In the genomic region with DNA sequence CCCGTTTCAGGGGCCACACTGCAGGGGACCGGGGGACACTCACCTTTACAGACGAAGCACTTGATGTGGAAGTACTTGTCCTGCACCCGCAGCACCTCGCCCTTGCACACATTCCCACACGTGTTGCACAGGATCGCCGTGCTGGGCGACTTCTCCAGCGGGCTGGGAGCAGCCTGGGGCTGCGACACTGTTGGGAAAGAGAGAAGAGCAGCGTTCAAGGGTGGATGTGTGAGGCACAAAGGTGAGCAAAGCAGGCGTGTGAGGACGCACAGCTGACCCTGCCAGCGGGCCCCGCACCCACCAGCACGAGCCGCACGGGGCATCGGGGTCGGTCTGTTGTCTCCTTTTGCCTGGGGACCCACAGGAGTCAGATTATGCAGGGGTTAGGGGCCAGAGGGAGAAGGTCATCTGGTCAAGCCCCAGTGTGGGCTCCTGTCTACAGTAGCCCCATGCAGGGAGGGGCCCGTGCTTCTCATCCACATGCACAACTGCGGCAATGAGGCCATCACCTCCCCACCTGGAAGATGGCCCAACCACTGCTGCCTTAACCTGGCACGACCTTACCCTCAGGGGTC, we compare ENCODE assay signal across 17 cellular contexts. TPM values are rescaled to one million over a fixed set of nuclear protein-coding genes. Genes with fewer than 3 reads are reported as not detected.
DNase-seq lines count a peak whose midpoint lies in the region; ATAC-seq and TF ChIP-seq lines count a peak whose summit lies in the region.
"Had no signal": no experiment of that assay in that cellular context is flagged by ENCODE, and none has a peak within 500 bp of the region (broad histone marks: within the 10 kb centered on the region; RNA-seq: fewer than 3 reads in every experiment).

No MANE protein-coding gene starts in this region.

- H3K36me3 ChIP-seq in BLaER1 (no peaks in the 10 kb centered on the region), iPS-15b (ENCODE audit: control insufficient read depth, insufficient read depth, low read length) (no peaks in the 10 kb centered on the region), osteoblast (ENCODE audit: insufficient read depth, low read length) (no peaks in the 10 kb centered on the region)
- H3K36me3 ChIP-seq in BLaER1 treated with 17β-estradiol and CSF1 and Interleukin-3, amounts not matched to agents 10 nM and 100 nM: no peaks in the 10 kb centered on the region
- H3K36me3 ChIP-seq: BE2C, HAP-1 had no signal

- H3K27ac ChIP-seq in BLaER1 (no peak overlapping the region), osteoblast (ENCODE audit: low read depth, low read length) (no peak overlapping the region)
- H3K27ac ChIP-seq in BLaER1 treated with 17β-estradiol and CSF1 and Interleukin-3, amounts not matched to agents 10 nM and 100 nM: no peak overlapping the region

- no peaks in the 10 kb centered on the region for H3K9me3 ChIP-seq in BLaER1
- no peaks in the 10 kb centered on the region for H3K9me3 ChIP-seq in BLaER1 treated with 17β-estradiol and CSF1 and Interleukin-3, amounts not matched to agents 10 nM and 100 nM (replicated peaks in 1 of 11)
- no peaks in the 10 kb centered on the region for H3K9me3 ChIP-seq in iPS-15b (ENCODE audit: control insufficient read depth, insufficient read depth, low read length)
- H3K9me3 ChIP-seq in osteoblast (ENCODE audit: low read depth, low read length): no peaks in the 10 kb centered on the region
- H3K9me3 ChIP-seq: BE2C, HAP-1 had no signal

- TF ChIP-seq CTCF in osteoblast (IDR thresholded peaks at IDR 0.05; ENCODE audit: extremely low read depth, low read depth, low read length): no peak

- DNase-seq in osteoblast (ENCODE audit: insufficient read length, low spot score, missing footprints): peak; percentile 58
- DNase-seq in T1000 (lab: John Stamatoyannopoulos, UW): no peak
- DNase-seq: ACHN; BE2C; CD4-positive, alpha-beta memory T cell; DMS153; DMS79; GDM1; GOT3; KG1 had no signal

- peak overlapping the region; percentile 79 for H3K4me2 ChIP-seq in BLaER1
- H3K4me2 ChIP-seq in BLaER1 treated with 17β-estradiol and CSF1 and Interleukin-3, amounts not matched to agents 10 nM and 100 nM: peak overlapping the region in 9 of 11 experiments; percentile 18 to 88 (median 76); a peak in 17 of 22 replicates
- H3K4me2 ChIP-seq in osteoblast (ENCODE audit: insufficient read depth, low read length): no peak overlapping the region

- H3K27me3 ChIP-seq in BLaER1: peaks cover 20% of the 10 kb centered on the region
- H3K27me3 ChIP-seq in BLaER1 treated with 17β-estradiol and CSF1 and Interleukin-3, amounts not matched to agents 10 nM and 100 nM: peaks cover 0 to 74% (median 31%) of the 10 kb centered on the region in 11 experiments; a peak in 19 of 22 replicates
- H3K27me3 ChIP-seq in iPS-15b (ENCODE audit: control insufficient read depth, insufficient read depth, low read length): no peaks in the 10 kb centered on the region
- H3K27me3 ChIP-seq in osteoblast (ENCODE audit: insufficient read depth, low read length): peaks cover 36% of the 10 kb centered on the region
- H3K27me3 ChIP-seq: BE2C had no signal

- ATAC-seq in GM18520 (IDR thresholded peaks at IDR 0.05; ENCODE audit: unreplicated experiment) (no peak), HG03354 (IDR thresholded peaks at IDR 0.05; ENCODE audit: poor library complexity, severe bottlenecking, unreplicated experiment) (no peak), HG02970 (IDR thresholded peaks at IDR 0.05; ENCODE audit: low FRiP score, unreplicated experiment) (no peak)

- no peaks in the 10 kb centered on the region for H3K79me2 ChIP-seq in osteoblast (ENCODE audit: insufficient read depth, low read length)

- no peaks in the 10 kb centered on the region for H4K20me1 ChIP-seq in BLaER1
- peaks cover 0 to 52% (median 0%) of the 10 kb centered on the region in 11 experiments; a peak in 5 of 22 replicates for H4K20me1 ChIP-seq in BLaER1 treated with 17β-estradiol and CSF1 and Interleukin-3, amounts not matched to agents 10 nM and 100 nM
- no peaks in the 10 kb centered on the region for H4K20me1 ChIP-seq in osteoblast (ENCODE audit: insufficient read depth, low read length)

- H3K4me1 ChIP-seq in BLaER1 (peaks cover 74% of the 10 kb centered on the region), iPS-15b (ENCODE audit: control insufficient read depth, insufficient read depth, low read length) (peaks cover 9% of the 10 kb centered on the region), osteoblast (ENCODE audit: insufficient read depth, low read length) (no peaks in the 10 kb centered on the region)
- H3K4me1 ChIP-seq in BLaER1 treated with 17β-estradiol and CSF1 and Interleukin-3, amounts not matched to agents 10 nM and 100 nM: peaks cover 8 to 81% (median 62%) of the 10 kb centered on the region in 10 experiments; a peak in 19 of 20 replicates
- H3K4me1 ChIP-seq: BE2C had no signal

- no peak overlapping the region for H3K9ac ChIP-seq in BLaER1
- peak overlapping the region in 1 of 11 experiments; percentile 14; a peak in 1 of 22 replicates for H3K9ac ChIP-seq in BLaER1 treated with 17β-estradiol and CSF1 and Interleukin-3, amounts not matched to agents 10 nM and 100 nM
- H3K9ac ChIP-seq in iPS-15b (ENCODE audit: low read depth, low read length): peak overlapping the region; percentile 12

- no peak overlapping the region for H3K4me3 ChIP-seq in BLaER1
- H3K4me3 ChIP-seq in BLaER1 treated with 17β-estradiol and CSF1 and Interleukin-3, amounts not matched to agents 10 nM and 100 nM: no peak overlapping the region
- no peak overlapping the region for H3K4me3 ChIP-seq in iPS-15b (ENCODE audit: low read depth, low read length)
- no peak overlapping the region for H3K4me3 ChIP-seq in osteoblast (ENCODE audit: insufficient read depth, low read length)
- H3K4me3 ChIP-seq: HAP-1 had no signal

- no peak overlapping the region for H2AFZ ChIP-seq in osteoblast (ENCODE audit: low read length)

RNA-seq across cellular contexts. Expression of a gene that starts 52.1 kb away (rescaled TPM):
- total RNA-seq in osteoblast: 0.29 and 0.36 TPM in 2 replicates
